ENCODE assay signal across 1 cellular context in the genomic region with DNA sequence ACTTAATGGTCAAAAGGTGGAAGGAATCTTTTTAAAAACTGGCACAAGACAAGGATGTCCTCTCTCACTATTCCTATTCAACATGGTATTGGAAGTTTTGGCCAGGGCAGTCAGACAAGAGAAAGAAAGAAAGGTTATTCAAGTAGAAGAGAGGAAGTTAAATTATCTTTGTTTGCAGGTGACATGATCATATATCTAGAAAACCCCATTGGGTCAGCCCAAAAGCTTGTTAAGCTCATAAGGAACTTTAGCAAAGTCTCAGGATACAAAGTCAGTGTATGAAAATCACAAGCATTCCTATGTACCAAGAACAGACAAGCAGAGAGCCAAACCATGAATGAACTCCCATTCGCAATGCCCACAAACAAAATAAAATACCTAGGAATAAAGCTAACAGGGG.
TF ChIP-seq lines count a peak whose summit lies in the region.

No MANE protein-coding gene starts in this region.

TF ChIP-seq in K562, 482 proteins besides CTCF, POLR2A, EP300 and RAD21 (continues in another document):
- TF ChIP-seq CCAR2 (IDR thresholded peaks at IDR 0.05; ENCODE audit: low read depth, low read length) = no peak
- no peak for TF ChIP-seq KAT8 (IDR thresholded peaks at IDR 0.05; ENCODE audit: low read depth)
- no peak for TF ChIP-seq IFI16 (CRISPR knock-in tag; IDR thresholded peaks at IDR 0.05)
- no peak for TF ChIP-seq POLR3G (IDR thresholded peaks at IDR 0.05; ENCODE audit: extremely low read depth, insufficient read length, insufficient replicate concordance)
- peak; percentile 35; the same call in 1 of the 2 replicates for TF ChIP-seq TEAD4 (IDR thresholded peaks at IDR 0.05; ENCODE audit: low read length)
- no peak for TF ChIP-seq TEAD4 (CRISPR knock-in tag; IDR thresholded peaks at IDR 0.05; ENCODE audit: borderline replicate concordance)
- TF ChIP-seq FOXP1 (CRISPR knock-in tag; IDR thresholded peaks at IDR 0.05) = no peak
- no peak for TF ChIP-seq GABPA (tag; conservative IDR thresholded peaks at IDR 0.05; ENCODE audit: low read depth)
- no peak for TF ChIP-seq TFAM (CRISPR knock-in tag; conservative IDR thresholded peaks at IDR 0.05)
- TF ChIP-seq U2AF1 (optimal IDR thresholded peaks at IDR 0.05; ENCODE audit: low read depth, low read length) = no peak
- no peak for TF ChIP-seq ZFP30 (CRISPR knock-in tag; IDR thresholded peaks at IDR 0.05; ENCODE audit: borderline replicate concordance)
- TF ChIP-seq YY1 (IDR thresholded peaks at IDR 0.05; ENCODE audit: borderline replicate concordance in 1 of 3, control insufficient read depth in 1 of 3, extremely low read depth in 1 of 3, insufficient read depth in 3 of 3, insufficient read length in 1 of 3, insufficient replicate concordance in 2 of 3, low read depth in 1 of 3, low read length in 2 of 3) = no peak
- no peak for TF ChIP-seq ZFP1 (CRISPR knock-in tag; IDR thresholded peaks at IDR 0.05)
- peak; percentile 40; the same call in 1 of the 2 replicates for TF ChIP-seq SPI1 (IDR thresholded peaks at IDR 0.05; ENCODE audit: borderline replicate concordance, low read depth, low read length)
- TF ChIP-seq, protein P1, sequence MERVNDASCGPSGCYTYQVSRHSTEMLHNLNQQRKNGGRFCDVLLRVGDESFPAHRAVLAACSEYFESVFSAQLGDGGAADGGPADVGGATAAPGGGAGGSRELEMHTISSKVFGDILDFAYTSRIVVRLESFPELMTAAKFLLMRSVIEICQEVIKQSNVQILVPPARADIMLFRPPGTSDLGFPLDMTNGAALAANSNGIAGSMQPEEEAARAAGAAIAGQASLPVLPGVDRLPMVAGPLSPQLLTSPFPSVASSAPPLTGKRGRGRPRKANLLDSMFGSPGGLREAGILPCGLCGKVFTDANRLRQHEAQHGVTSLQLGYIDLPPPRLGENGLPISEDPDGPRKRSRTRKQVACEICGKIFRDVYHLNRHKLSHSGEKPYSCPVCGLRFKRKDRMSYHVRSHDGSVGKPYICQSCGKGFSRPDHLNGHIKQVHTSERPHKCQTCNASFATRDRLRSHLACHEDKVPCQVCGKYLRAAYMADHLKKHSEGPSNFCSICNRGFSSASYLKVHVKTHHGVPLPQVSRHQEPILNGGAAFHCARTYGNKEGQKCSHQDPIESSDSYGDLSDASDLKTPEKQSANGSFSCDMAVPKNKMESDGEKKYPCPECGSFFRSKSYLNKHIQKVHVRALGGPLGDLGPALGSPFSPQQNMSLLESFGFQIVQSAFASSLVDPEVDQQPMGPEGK (CRISPR knock-in tag; IDR thresholded peaks at IDR 0.05; ENCODE audit: borderline replicate concordance) = no peak
- no peak for TF ChIP-seq RBM17 (IDR thresholded peaks at IDR 0.05; ENCODE audit: borderline replicate concordance, low read depth, low read length)
- TF ChIP-seq, protein P2, sequence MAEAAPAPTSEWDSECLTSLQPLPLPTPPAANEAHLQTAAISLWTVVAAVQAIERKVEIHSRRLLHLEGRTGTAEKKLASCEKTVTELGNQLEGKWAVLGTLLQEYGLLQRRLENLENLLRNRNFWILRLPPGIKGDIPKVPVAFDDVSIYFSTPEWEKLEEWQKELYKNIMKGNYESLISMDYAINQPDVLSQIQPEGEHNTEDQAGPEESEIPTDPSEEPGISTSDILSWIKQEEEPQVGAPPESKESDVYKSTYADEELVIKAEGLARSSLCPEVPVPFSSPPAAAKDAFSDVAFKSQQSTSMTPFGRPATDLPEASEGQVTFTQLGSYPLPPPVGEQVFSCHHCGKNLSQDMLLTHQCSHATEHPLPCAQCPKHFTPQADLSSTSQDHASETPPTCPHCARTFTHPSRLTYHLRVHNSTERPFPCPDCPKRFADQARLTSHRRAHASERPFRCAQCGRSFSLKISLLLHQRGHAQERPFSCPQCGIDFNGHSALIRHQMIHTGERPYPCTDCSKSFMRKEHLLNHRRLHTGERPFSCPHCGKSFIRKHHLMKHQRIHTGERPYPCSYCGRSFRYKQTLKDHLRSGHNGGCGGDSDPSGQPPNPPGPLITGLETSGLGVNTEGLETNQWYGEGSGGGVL (CRISPR knock-in tag; IDR thresholded peaks at IDR 0.05) = no peak
- TF ChIP-seq NUFIP1 (IDR thresholded peaks at IDR 0.05; ENCODE audit: partially characterized antibody) = no peak
- no peak for TF ChIP-seq HMG20B (CRISPR knock-in tag; IDR thresholded peaks at IDR 0.05)
- no peak for TF ChIP-seq PTTG1 (tag; IDR thresholded peaks at IDR 0.05; ENCODE audit: low read depth)
- TF ChIP-seq IRF2 (CRISPR knock-in tag; IDR thresholded peaks at IDR 0.05) = no peak
- TF ChIP-seq DPF2 (IDR thresholded peaks at IDR 0.05) = no peak
- TF ChIP-seq, protein P3, sequence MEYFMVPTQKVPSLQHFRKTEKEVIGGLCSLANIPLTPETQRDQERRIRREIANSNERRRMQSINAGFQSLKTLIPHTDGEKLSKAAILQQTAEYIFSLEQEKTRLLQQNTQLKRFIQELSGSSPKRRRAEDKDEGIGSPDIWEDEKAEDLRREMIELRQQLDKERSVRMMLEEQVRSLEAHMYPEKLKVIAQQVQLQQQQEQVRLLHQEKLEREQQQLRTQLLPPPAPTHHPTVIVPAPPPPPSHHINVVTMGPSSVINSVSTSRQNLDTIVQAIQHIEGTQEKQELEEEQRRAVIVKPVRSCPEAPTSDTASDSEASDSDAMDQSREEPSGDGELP (CRISPR knock-in tag; IDR thresholded peaks at IDR 0.05; ENCODE audit: borderline replicate concordance) = no peak
- no peak for TF ChIP-seq ZNF224 (CRISPR knock-in tag; IDR thresholded peaks at IDR 0.05)
- TF ChIP-seq ZNF134 (CRISPR knock-in tag; conservative IDR thresholded peaks at IDR 0.05) = no peak
- TF ChIP-seq ELF1 (tag; IDR thresholded peaks at IDR 0.05) = no peak
- TF ChIP-seq CREB1 (IDR thresholded peaks at IDR 0.05) = no peak
- TF ChIP-seq CREB1 (CRISPR knock-in tag; IDR thresholded peaks at IDR 0.05) = no peak
- TF ChIP-seq PTRF (tag; IDR thresholded peaks at IDR 0.05) = no peak
- no peak for TF ChIP-seq ELF2 (CRISPR knock-in tag; IDR thresholded peaks at IDR 0.05)
- TF ChIP-seq RBM22 (IDR thresholded peaks at IDR 0.05; ENCODE audit: low read depth, low read length, poor library complexity, severe bottlenecking) = no peak
- peak; percentile 81 for TF ChIP-seq MEIS2 (IDR thresholded peaks at IDR 0.05; ENCODE audit: partially characterized antibody)
- TF ChIP-seq, protein P4, sequence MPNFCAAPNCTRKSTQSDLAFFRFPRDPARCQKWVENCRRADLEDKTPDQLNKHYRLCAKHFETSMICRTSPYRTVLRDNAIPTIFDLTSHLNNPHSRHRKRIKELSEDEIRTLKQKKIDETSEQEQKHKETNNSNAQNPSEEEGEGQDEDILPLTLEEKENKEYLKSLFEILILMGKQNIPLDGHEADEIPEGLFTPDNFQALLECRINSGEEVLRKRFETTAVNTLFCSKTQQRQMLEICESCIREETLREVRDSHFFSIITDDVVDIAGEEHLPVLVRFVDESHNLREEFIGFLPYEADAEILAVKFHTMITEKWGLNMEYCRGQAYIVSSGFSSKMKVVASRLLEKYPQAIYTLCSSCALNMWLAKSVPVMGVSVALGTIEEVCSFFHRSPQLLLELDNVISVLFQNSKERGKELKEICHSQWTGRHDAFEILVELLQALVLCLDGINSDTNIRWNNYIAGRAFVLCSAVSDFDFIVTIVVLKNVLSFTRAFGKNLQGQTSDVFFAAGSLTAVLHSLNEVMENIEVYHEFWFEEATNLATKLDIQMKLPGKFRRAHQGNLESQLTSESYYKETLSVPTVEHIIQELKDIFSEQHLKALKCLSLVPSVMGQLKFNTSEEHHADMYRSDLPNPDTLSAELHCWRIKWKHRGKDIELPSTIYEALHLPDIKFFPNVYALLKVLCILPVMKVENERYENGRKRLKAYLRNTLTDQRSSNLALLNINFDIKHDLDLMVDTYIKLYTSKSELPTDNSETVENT (CRISPR knock-in tag; IDR thresholded peaks at IDR 0.05) = no peak
- TF ChIP-seq, protein P5, sequence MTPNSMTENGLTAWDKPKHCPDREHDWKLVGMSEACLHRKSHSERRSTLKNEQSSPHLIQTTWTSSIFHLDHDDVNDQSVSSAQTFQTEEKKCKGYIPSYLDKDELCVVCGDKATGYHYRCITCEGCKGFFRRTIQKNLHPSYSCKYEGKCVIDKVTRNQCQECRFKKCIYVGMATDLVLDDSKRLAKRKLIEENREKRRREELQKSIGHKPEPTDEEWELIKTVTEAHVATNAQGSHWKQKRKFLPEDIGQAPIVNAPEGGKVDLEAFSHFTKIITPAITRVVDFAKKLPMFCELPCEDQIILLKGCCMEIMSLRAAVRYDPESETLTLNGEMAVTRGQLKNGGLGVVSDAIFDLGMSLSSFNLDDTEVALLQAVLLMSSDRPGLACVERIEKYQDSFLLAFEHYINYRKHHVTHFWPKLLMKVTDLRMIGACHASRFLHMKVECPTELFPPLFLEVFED (CRISPR knock-in tag; conservative IDR thresholded peaks at IDR 0.05) = no peak
- no peak for TF ChIP-seq ZEB2 (IDR thresholded peaks at IDR 0.05)
- TF ChIP-seq CREM (IDR thresholded peaks at IDR 0.05; ENCODE audit: low read depth) = no peak
- peak; percentile 43; the same call in 1 of the 2 replicates for TF ChIP-seq TCF3 (CRISPR knock-in tag; IDR thresholded peaks at IDR 0.05)
- no peak for TF ChIP-seq CSDE1 (IDR thresholded peaks at IDR 0.05)
- TF ChIP-seq, protein P6, sequence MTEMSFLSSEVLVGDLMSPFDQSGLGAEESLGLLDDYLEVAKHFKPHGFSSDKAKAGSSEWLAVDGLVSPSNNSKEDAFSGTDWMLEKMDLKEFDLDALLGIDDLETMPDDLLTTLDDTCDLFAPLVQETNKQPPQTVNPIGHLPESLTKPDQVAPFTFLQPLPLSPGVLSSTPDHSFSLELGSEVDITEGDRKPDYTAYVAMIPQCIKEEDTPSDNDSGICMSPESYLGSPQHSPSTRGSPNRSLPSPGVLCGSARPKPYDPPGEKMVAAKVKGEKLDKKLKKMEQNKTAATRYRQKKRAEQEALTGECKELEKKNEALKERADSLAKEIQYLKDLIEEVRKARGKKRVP (CRISPR knock-in tag; IDR thresholded peaks at IDR 0.05) = no peak
- TF ChIP-seq, protein P7, sequence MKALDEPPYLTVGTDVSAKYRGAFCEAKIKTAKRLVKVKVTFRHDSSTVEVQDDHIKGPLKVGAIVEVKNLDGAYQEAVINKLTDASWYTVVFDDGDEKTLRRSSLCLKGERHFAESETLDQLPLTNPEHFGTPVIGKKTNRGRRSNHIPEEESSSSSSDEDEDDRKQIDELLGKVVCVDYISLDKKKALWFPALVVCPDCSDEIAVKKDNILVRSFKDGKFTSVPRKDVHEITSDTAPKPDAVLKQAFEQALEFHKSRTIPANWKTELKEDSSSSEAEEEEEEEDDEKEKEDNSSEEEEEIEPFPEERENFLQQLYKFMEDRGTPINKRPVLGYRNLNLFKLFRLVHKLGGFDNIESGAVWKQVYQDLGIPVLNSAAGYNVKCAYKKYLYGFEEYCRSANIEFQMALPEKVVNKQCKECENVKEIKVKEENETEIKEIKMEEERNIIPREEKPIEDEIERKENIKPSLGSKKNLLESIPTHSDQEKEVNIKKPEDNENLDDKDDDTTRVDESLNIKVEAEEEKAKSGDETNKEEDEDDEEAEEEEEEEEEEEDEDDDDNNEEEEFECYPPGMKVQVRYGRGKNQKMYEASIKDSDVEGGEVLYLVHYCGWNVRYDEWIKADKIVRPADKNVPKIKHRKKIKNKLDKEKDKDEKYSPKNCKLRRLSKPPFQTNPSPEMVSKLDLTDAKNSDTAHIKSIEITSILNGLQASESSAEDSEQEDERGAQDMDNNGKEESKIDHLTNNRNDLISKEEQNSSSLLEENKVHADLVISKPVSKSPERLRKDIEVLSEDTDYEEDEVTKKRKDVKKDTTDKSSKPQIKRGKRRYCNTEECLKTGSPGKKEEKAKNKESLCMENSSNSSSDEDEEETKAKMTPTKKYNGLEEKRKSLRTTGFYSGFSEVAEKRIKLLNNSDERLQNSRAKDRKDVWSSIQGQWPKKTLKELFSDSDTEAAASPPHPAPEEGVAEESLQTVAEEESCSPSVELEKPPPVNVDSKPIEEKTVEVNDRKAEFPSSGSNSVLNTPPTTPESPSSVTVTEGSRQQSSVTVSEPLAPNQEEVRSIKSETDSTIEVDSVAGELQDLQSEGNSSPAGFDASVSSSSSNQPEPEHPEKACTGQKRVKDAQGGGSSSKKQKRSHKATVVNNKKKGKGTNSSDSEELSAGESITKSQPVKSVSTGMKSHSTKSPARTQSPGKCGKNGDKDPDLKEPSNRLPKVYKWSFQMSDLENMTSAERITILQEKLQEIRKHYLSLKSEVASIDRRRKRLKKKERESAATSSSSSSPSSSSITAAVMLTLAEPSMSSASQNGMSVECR (CRISPR knock-in tag; IDR thresholded peaks at IDR 0.05) = no peak
- TF ChIP-seq SUPT5H (IDR thresholded peaks at IDR 0.05) = no peak
- no peak for TF ChIP-seq CEBPB (tag; IDR thresholded peaks at IDR 0.05)
